In the genomic region with DNA sequence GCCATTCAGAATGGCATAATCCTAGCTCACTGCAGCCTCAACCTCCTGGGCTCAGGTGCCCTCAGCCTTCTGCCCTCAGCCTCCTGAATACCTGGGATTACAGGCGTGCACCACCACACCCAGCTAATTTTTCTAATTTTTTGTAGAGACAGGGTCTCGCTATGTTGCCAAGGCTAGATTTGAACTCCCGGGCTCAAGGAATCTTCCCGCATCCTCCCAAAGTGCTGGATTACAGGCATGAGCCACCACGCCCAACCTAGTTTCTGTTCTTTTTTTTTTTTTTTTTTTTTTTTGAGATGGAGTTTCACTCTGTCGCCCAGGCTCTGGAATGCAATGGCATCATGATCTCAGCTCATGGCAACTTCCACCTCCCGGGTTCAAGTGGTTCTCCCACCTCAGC, we compare ENCODE assay signal across 38 cellular contexts.
"Had no signal": no experiment of that assay in that cellular context is flagged by ENCODE, and none has a peak within 500 bp of the region (broad histone marks: within the 10 kb centered on the region; RNA-seq: fewer than 3 reads in every experiment).

No MANE protein-coding gene starts in this region.

- H3K4me3 ChIP-seq: adrenal gland, ascending aorta, body of pancreas, breast epithelium, cardiac muscle cell had no signal

- H3K9me3 ChIP-seq: adrenal gland, ascending aorta, body of pancreas, breast epithelium had no signal

- H3K27ac Mint-ChIP-seq: activated naive CD4-positive, alpha-beta T cell treated with anti-CD3 and anti-CD28 coated beads for 36 hours; activated naive CD4-positive, alpha-beta T cell treated with anti-CD3 and anti-CD28 coated beads, Interleukin-2, amount 10 ng/mL, durations not matched to agents 7 days and 5 days; activated naive CD4-positive, alpha-beta T cell treated with anti-CD3 and anti-CD28 coated beads, Interleukin-2, amount 50 U/mL, for 24 hours; activated naive CD8-positive, alpha-beta T cell; activated naive CD8-positive, alpha-beta T cell treated with anti-CD3 and anti-CD28 coated beads for 36 hours; activated naive CD8-positive, alpha-beta T cell treated with anti-CD3 and anti-CD28 coated beads, Interleukin-2, amount 10 ng/mL, durations not matched to agents 7 days and 5 days; activated naive CD8-positive, alpha-beta T cell treated with anti-CD3 and anti-CD28 coated beads, Interleukin-2, amount 50 U/mL, for 24 hours; activated T-cell treated with anti-CD3 and anti-CD28 coated beads, Interleukin-2, amount 50 U/mL, for 24 hours; activated T-cell treated with anti-CD3 and anti-CD28 coated beads, Interleukin-2, amount 50 U/mL, for 72 hours; activated T-helper 1 cell treated with anti-CD3 and anti-CD28 coated beads, Interleukin-12 subunit alpha, Interleukin-12 subunit beta, Interleukin-2, Interleukin-4 antibody, amounts not matched to agents 30 ng/mL and 10 ng/mL and 1 ng/mL, durations not matched to agents 14 hours and 24 hours and 36 hours; activated T-helper 17 cell treated with anti-CD3 and anti-CD28 coated beads, Interleukin-2, amount 50 U/mL, for 72 hours; activated T-helper 2 cell treated with anti-CD3 and anti-CD28 coated beads, Interferon-gamma antibody, Interleukin-2, Interleukin-4, amounts not matched to agents 10 μg/mL and 5 μg/mL and 100 μg/mL, durations not matched to agents 14 hours and 24 hours and 36 hours; brain had no signal

- H3K4me3 Mint-ChIP-seq: activated naive CD4-positive, alpha-beta T cell treated with anti-CD3 and anti-CD28 coated beads for 36 hours; activated naive CD4-positive, alpha-beta T cell treated with anti-CD3 and anti-CD28 coated beads, Interleukin-2, amount 10 ng/mL, durations not matched to agents 7 days and 5 days; activated naive CD4-positive, alpha-beta T cell treated with anti-CD3 and anti-CD28 coated beads, Interleukin-2, amount 50 U/mL, for 24 hours; activated naive CD8-positive, alpha-beta T cell; activated naive CD8-positive, alpha-beta T cell treated with anti-CD3 and anti-CD28 coated beads for 36 hours; activated naive CD8-positive, alpha-beta T cell treated with anti-CD3 and anti-CD28 coated beads, Interleukin-2, amount 10 ng/mL, durations not matched to agents 7 days and 5 days; activated naive CD8-positive, alpha-beta T cell treated with anti-CD3 and anti-CD28 coated beads, Interleukin-2, amount 50 U/mL, for 24 hours; activated T-cell treated with anti-CD3 and anti-CD28 coated beads, Interleukin-2, amount 50 U/mL, for 24 hours; activated T-cell treated with anti-CD3 and anti-CD28 coated beads, Interleukin-2, amount 50 U/mL, for 4 hours; activated T-cell treated with anti-CD3 and anti-CD28 coated beads, Interleukin-2, amount 50 U/mL, for 72 hours; activated T-helper 1 cell treated with anti-CD3 and anti-CD28 coated beads, Interleukin-12 subunit alpha, Interleukin-12 subunit beta, Interleukin-2, Interleukin-4 antibody, amounts not matched to agents 30 ng/mL and 10 ng/mL and 1 ng/mL, durations not matched to agents 14 hours and 24 hours and 36 hours; activated T-helper 17 cell treated with anti-CD3 and anti-CD28 coated beads, Interleukin-2, amount 50 U/mL, for 72 hours; brain; central memory CD8-positive, alpha-beta T cell had no signal

- H3K36me3 Mint-ChIP-seq: activated naive CD4-positive, alpha-beta T cell treated with anti-CD3 and anti-CD28 coated beads, Interleukin-2, amount 10 ng/mL, durations not matched to agents 7 days and 5 days; activated naive CD4-positive, alpha-beta T cell treated with anti-CD3 and anti-CD28 coated beads, Interleukin-2, amount 50 U/mL, for 24 hours; activated naive CD4-positive, alpha-beta T cell treated with anti-CD3 and anti-CD28 coated beads, Interleukin-2, amount 50 U/mL, for 72 hours; activated naive CD8-positive, alpha-beta T cell; activated naive CD8-positive, alpha-beta T cell treated with anti-CD3 and anti-CD28 coated beads for 36 hours; activated naive CD8-positive, alpha-beta T cell treated with anti-CD3 and anti-CD28 coated beads, Interleukin-2, amount 10 ng/mL, durations not matched to agents 7 days and 5 days had no signal

- H3K27me3 Mint-ChIP-seq: activated naive CD8-positive, alpha-beta T cell treated with anti-CD3 and anti-CD28 coated beads, Interleukin-2, amount 10 ng/mL, durations not matched to agents 7 days and 5 days had no signal

- H3K27ac ChIP-seq: adrenal gland, ascending aorta, body of pancreas, brain microvascular endothelial cell, breast epithelium had no signal

- H3K9me3 Mint-ChIP-seq: activated naive CD4-positive, alpha-beta T cell treated with anti-CD3 and anti-CD28 coated beads, Interleukin-2, amount 10 ng/mL, durations not matched to agents 7 days and 5 days; activated naive CD4-positive, alpha-beta T cell treated with anti-CD3 and anti-CD28 coated beads, Interleukin-2, amount 50 U/mL, for 24 hours; activated naive CD4-positive, alpha-beta T cell treated with anti-CD3 and anti-CD28 coated beads, Interleukin-2, amount 50 U/mL, for 72 hours; activated naive CD8-positive, alpha-beta T cell treated with anti-CD3 and anti-CD28 coated beads for 36 hours; activated naive CD8-positive, alpha-beta T cell treated with anti-CD3 and anti-CD28 coated beads, Interleukin-2, amount 10 ng/mL, durations not matched to agents 7 days and 5 days; activated naive CD8-positive, alpha-beta T cell treated with anti-CD3 and anti-CD28 coated beads, Interleukin-2, amount 50 U/mL, for 24 hours; activated T-cell treated with anti-CD3 and anti-CD28 coated beads, Interleukin-2, amount 50 U/mL, for 24 hours; activated T-cell treated with anti-CD3 and anti-CD28 coated beads, Interleukin-2, amount 50 U/mL, for 4 hours; activated T-helper 1 cell treated with anti-CD3 and anti-CD28 coated beads, Interleukin-12 subunit alpha, Interleukin-12 subunit beta, Interleukin-2, Interleukin-4 antibody, amounts not matched to agents 30 ng/mL and 10 ng/mL and 1 ng/mL, durations not matched to agents 14 hours and 24 hours and 36 hours; activated T-helper 17 cell treated with anti-CD3 and anti-CD28 coated beads, Interleukin-2, amount 50 U/mL, for 72 hours; activated T-helper 2 cell treated with anti-CD3 and anti-CD28 coated beads, Interferon-gamma antibody, Interleukin-2, Interleukin-4, amounts not matched to agents 10 μg/mL and 5 μg/mL and 100 μg/mL, durations not matched to agents 14 hours and 24 hours and 36 hours; central memory CD8-positive, alpha-beta T cell had no signal

- H3K4me1 ChIP-seq: ascending aorta, body of pancreas, breast epithelium had no signal

- H3K27me3 ChIP-seq: adrenal gland, ascending aorta, body of pancreas, brain microvascular endothelial cell, breast epithelium, cardiac muscle cell had no signal

- H3K4me1 Mint-ChIP-seq: activated naive CD4-positive, alpha-beta T cell treated with anti-CD3 and anti-CD28 coated beads, Interleukin-2, amount 10 ng/mL, durations not matched to agents 7 days and 5 days; activated naive CD4-positive, alpha-beta T cell treated with anti-CD3 and anti-CD28 coated beads, Interleukin-2, amount 50 U/mL, for 24 hours; activated naive CD8-positive, alpha-beta T cell treated with anti-CD3 and anti-CD28 coated beads for 36 hours; activated naive CD8-positive, alpha-beta T cell treated with anti-CD3 and anti-CD28 coated beads, Interleukin-2, amount 10 ng/mL, durations not matched to agents 7 days and 5 days; activated naive CD8-positive, alpha-beta T cell treated with anti-CD3 and anti-CD28 coated beads, Interleukin-2, amount 50 U/mL, for 24 hours; activated T-helper 17 cell treated with anti-CD3 and anti-CD28 coated beads, Interleukin-2, amount 50 U/mL, for 72 hours; central memory CD8-positive, alpha-beta T cell had no signal

- ATAC-seq: activated naive CD4-positive, alpha-beta T cell treated with anti-CD3 and anti-CD28 coated beads, Interleukin-2, amount 50 U/mL, for 72 hours; activated naive CD8-positive, alpha-beta T cell treated with anti-CD3 and anti-CD28 coated beads, Interleukin-2, amount 50 U/mL, for 24 hours; activated T-cell treated with anti-CD3 and anti-CD28 coated beads, Interleukin-2, amount 50 U/mL, for 4 hours; activated T-cell treated with anti-CD3 and anti-CD28 coated beads, Interleukin-2, amount 50 U/mL, for 72 hours; activated T-helper 17 cell treated with anti-CD3 and anti-CD28 coated beads, Interleukin-2, amount 50 U/mL, for 72 hours; body of pancreas had no signal

- DNase-seq: activated effector memory CD4-positive, alpha-beta T cell treated with anti-CD3 and anti-CD28 coated beads, Interleukin-2, amount 50 U/mL, for 16 hours; activated effector memory CD4-positive, alpha-beta T cell treated with Interleukin-2 at 50 U/mL for 16 hours; activated gamma-delta T cell; activated gamma-delta T cell treated with Interleukin-2 at 50 U/mL for 16 hours; activated naive CD4-positive, alpha-beta T cell; activated naive CD4-positive, alpha-beta T cell treated with anti-CD3 and anti-CD28 coated beads for 36 hours; activated naive CD4-positive, alpha-beta T cell treated with anti-CD3 and anti-CD28 coated beads, Interleukin-2, amount 10 ng/mL, durations not matched to agents 7 days and 5 days; activated naive CD4-positive, alpha-beta T cell treated with anti-CD3 and anti-CD28 coated beads, Interleukin-2, amount 50 U/mL, for 16 hours; activated naive CD4-positive, alpha-beta T cell treated with Interleukin-2 at 50 U/mL for 16 hours; activated naive CD8-positive, alpha-beta T cell treated with anti-CD3 and anti-CD28 coated beads for 36 hours; activated naive CD8-positive, alpha-beta T cell treated with anti-CD3 and anti-CD28 coated beads, Interleukin-2, amount 10 ng/mL, durations not matched to agents 7 days and 5 days; activated naive CD8-positive, alpha-beta T cell treated with anti-CD3 and anti-CD28 coated beads, Interleukin-2, amount 50 U/mL, for 24 hours; activated T-cell treated with anti-CD3 and anti-CD28 coated beads, Interleukin-2, amount 50 U/mL, for 1 hour; activated T-cell treated with anti-CD3 and anti-CD28 coated beads, Interleukin-2, amount 50 U/mL, for 24 hours; activated T-cell treated with anti-CD3 and anti-CD28 coated beads, Interleukin-2, amount 50 U/mL, for 4 hours; activated T-cell treated with anti-CD3 and anti-CD28 coated beads, Interleukin-2, amount 50 U/mL, for 48 hours; activated T-cell treated with anti-CD3 and anti-CD28 coated beads, Interleukin-2, amount 50 U/mL, for 72 hours; amniotic stem cell; amygdala; anterior cingulate cortex; aorta; body of pancreas; brain microvascular endothelial cell; caudate nucleus; central memory CD4-positive, alpha-beta T cell; cerebellar nuclear complex had no signal

- H3K36me3 ChIP-seq: adrenal gland, ascending aorta, breast epithelium had no signal
